Comparison of ENCODE assay signal across 9 cellular contexts in genomic region chr16:85751665-85752501, GRCh38. TPM values are rescaled to one million over a fixed set of nuclear protein-coding genes. Genes with fewer than 3 reads are reported as not detected.
DNase-seq lines count a peak whose midpoint lies in the region; ATAC-seq lines count a peak whose summit lies in the region.
"Had no signal": no experiment of that assay in that cellular context is flagged by ENCODE, and none has a peak within 500 bp of the region (broad histone marks: within the 10 kb centered on the region; RNA-seq: fewer than 3 reads in every experiment).

No MANE protein-coding gene starts in this region.

- DNase-seq in stimulated activated naive CD8-positive, alpha-beta T cell treated with anti-CD3 and anti-CD28 coated beads, Interleukin-15, amount 100 ng/mL, for 72 hours = no peak
- DNase-seq in stimulated activated naive CD8-positive, alpha-beta T cell treated with anti-CD3 and anti-CD28 coated beads, Interleukin-15, Interleukin-2, amounts not matched to agents 100 U/mL and 50 U/mL, for 24 hours = no peak
- DNase-seq in RPMI8226 (peak; percentile 16), glomerular endothelial cell (ENCODE audit: extremely low read depth, low read depth, low spot score) (peak; percentile 16), NCI-H187 (lab: John Stamatoyannopoulos, UW) (no peak), SK-N-DZ (ENCODE audit: low spot score) (no peak)
- DNase-seq in stimulated activated CD4-positive, alpha-beta T cell treated with anti-CD3 and anti-CD28 coated beads, Interleukin-1b, Interleukin-23, amount 100 ng/mL, for 48 hours = no peak

- H3K27me3 Mint-ChIP-seq in stimulated activated naive CD8-positive, alpha-beta T cell treated with anti-CD3 and anti-CD28 coated beads, Interleukin-15, amount 100 ng/mL, for 72 hours = peaks cover 47% of the 10 kb centered on the region

- H3K4me1 Mint-ChIP-seq in stimulated activated naive CD8-positive, alpha-beta T cell treated with anti-CD3 and anti-CD28 coated beads, Interleukin-15, amount 100 ng/mL, for 72 hours = peaks cover 36% of the 10 kb centered on the region

- H3K4me3 Mint-ChIP-seq in stimulated activated naive CD8-positive, alpha-beta T cell treated with anti-CD3 and anti-CD28 coated beads, Interleukin-15, amount 100 ng/mL, for 72 hours = peak overlapping the region; percentile 37 to 44

- peak overlapping the region; percentile 48 to 57 for H3K27ac Mint-ChIP-seq in stimulated activated naive CD8-positive, alpha-beta T cell treated with anti-CD3 and anti-CD28 coated beads, Interleukin-15, amount 100 ng/mL, for 72 hours

- H3K9me3 Mint-ChIP-seq in stimulated activated naive CD8-positive, alpha-beta T cell treated with anti-CD3 and anti-CD28 coated beads, Interleukin-15, amount 100 ng/mL, for 72 hours = no peaks in the 10 kb centered on the region

- ATAC-seq in stimulated activated naive CD8-positive, alpha-beta T cell treated with anti-CD3 and anti-CD28 coated beads, Interleukin-15, amount 100 ng/mL, for 72 hours = peak; percentile 22
- ATAC-seq in stimulated activated naive CD8-positive, alpha-beta T cell treated with anti-CD3 and anti-CD28 coated beads, Interleukin-15, Interleukin-2, amounts not matched to agents 100 U/mL and 50 U/mL, for 24 hours = no peak
- ATAC-seq in GM19395 (IDR thresholded peaks at IDR 0.05; ENCODE audit: unreplicated experiment) = no peak

RNA-seq across cellular contexts. Expression of gene C16orf74, which starts 1.0 kb away (rescaled TPM):
- total RNA-seq in glomerular endothelial cell = 20.2 and 22.8 TPM in 2 replicates
- polyA plus RNA-seq in SK-N-DZ (2014; cell fraction: cytosol; rRNA removed) = 0.24 TPM in 1 of 2 replicates, not detected in the other
- polyA plus RNA-seq in SK-N-DZ (2014; cell fraction: nucleus; rRNA removed) = 1.8 TPM in 1 of 2 replicates, not detected in the other
- total RNA-seq: LHCN-M2 had no signal

RNA-seq across cellular contexts. Expression of gene EMC8, which starts 47.5 kb away (rescaled TPM):
- total RNA-seq in glomerular endothelial cell = 44.5 and 48.7 TPM in 2 replicates
- 67.7 and 79.3 TPM in 2 replicates for polyA plus RNA-seq in SK-N-DZ (2014; cell fraction: cytosol; rRNA removed)
- polyA plus RNA-seq in SK-N-DZ (2014; cell fraction: nucleus; rRNA removed) = 56.7 and 59.1 TPM in 2 replicates

RNA-seq across cellular contexts. Expression of gene COX4I1, which starts 47.6 kb away (rescaled TPM):
- 548 and 742 TPM in 2 replicates for total RNA-seq in glomerular endothelial cell
- 655 and 763 TPM in 2 replicates for polyA plus RNA-seq in SK-N-DZ (2014; cell fraction: cytosol; rRNA removed)
- polyA plus RNA-seq in SK-N-DZ (2014; cell fraction: nucleus; rRNA removed) = 454 and 463 TPM in 2 replicates

Comparison
In these comparisons a context has a peak if more than half of its experiments do, and no peak if none do; other contexts are left out.
1. DNase-seq: peak in RPMI8226 (single experiment) and glomerular endothelial cell (single experiment); none in stimulated activated naive CD8-positive, alpha-beta T cell treated with anti-CD3 and anti-CD28 coated beads, Interleukin-15, amount 100 ng/mL, for 72 hours (0 of 2), stimulated activated naive CD8-positive, alpha-beta T cell treated with anti-CD3 and anti-CD28 coated beads, Interleukin-15, Interleukin-2, amounts not matched to agents 100 U/mL and 50 U/mL, for 24 hours (single experiment), stimulated activated CD4-positive, alpha-beta T cell treated with anti-CD3 and anti-CD28 coated beads, Interleukin-1b, Interleukin-23, amount 100 ng/mL, for 48 hours (single experiment), NCI-H187 (0 of 2) and SK-N-DZ (single experiment).